ENCODE assay signal across 30 cellular contexts in the genomic region with DNA sequence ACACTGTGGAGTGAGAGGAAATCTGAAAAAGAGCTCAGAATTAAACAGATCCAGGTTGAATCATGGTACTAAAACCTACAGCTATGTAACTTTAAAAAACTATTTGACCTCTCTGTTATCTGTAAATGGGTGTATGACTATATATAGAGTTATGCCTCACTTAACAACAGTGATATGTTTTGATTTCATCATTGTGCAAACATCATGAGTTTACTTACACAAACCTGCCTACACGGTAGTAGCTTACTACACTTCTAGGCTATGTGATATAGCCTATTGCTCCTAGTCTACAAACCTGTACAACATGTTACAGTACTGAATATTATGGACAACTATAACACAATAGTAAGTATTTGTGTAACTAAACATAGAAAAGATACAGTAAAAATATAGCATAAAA.
"Had no signal": no experiment of that assay in that cellular context is flagged by ENCODE, and none has a peak within 500 bp of the region (broad histone marks: within the 10 kb centered on the region; RNA-seq: fewer than 3 reads in every experiment).

No MANE protein-coding gene starts in this region.

- H3K4me1 ChIP-seq: gastroesophageal sphincter, lower lobe of right lung, parathyroid adenoma, psoas muscle, sigmoid colon, thyroid gland, upper lobe of left lung, vagina had no signal

- H3K4me3 ChIP-seq: gastroesophageal sphincter, lower lobe of right lung, mucosa of descending colon, psoas muscle, sigmoid colon, smooth muscle cell, stomach, thyroid gland, upper lobe of left lung, vagina had no signal

- H3K79me2 ChIP-seq: parathyroid adenoma had no signal

- H3K27me3 ChIP-seq: gastroesophageal sphincter, neutrophil, sigmoid colon, stomach, thyroid gland, upper lobe of left lung, vagina had no signal

- H3K4me2 ChIP-seq: smooth muscle cell had no signal

- H3K27ac Mint-ChIP-seq: activated CD4-positive, alpha-beta T cell treated with anti-CD3 and anti-CD28 coated beads for 36 hours; activated naive CD4-positive, alpha-beta T cell treated with anti-CD3 and anti-CD28 coated beads, Interleukin-2, amount 50 U/mL, for 72 hours; activated T-cell treated with anti-CD3 and anti-CD28 coated beads, Interleukin-2, amount 50 U/mL, for 72 hours; brain; endodermal cell; nephron; stimulated activated memory B cell treated with anti-CD40 and anti-IgM and Interleukin-4, amounts not matched to agents 10 μg/mL and 1 μg/mL and 100 μg/mL, for 72 hours had no signal

- ATAC-seq: activated CD4-positive, alpha-beta T cell treated with anti-CD3 and anti-CD28 coated beads for 36 hours; activated naive CD4-positive, alpha-beta T cell treated with anti-CD3 and anti-CD28 coated beads, Interleukin-2, amount 50 U/mL, for 72 hours; activated T-cell treated with anti-CD3 and anti-CD28 coated beads, Interleukin-2, amount 50 U/mL, for 72 hours; gastroesophageal sphincter; left lobe of liver; lower lobe of right lung; mucosa of descending colon; psoas muscle; stimulated activated memory B cell treated with anti-CD40 and anti-IgM and Interleukin-4, amounts not matched to agents 10 μg/mL and 1 μg/mL and 100 μg/mL, for 72 hours had no signal

- H3K36me3 ChIP-seq: gastroesophageal sphincter, lower lobe of right lung, neutrophil, sigmoid colon, stomach, thyroid gland, upper lobe of left lung, vagina had no signal

- H3K4me3 Mint-ChIP-seq: activated CD4-positive, alpha-beta T cell treated with anti-CD3 and anti-CD28 coated beads for 36 hours; activated T-cell treated with anti-CD3 and anti-CD28 coated beads, Interleukin-2, amount 50 U/mL, for 72 hours; brain; endodermal cell; nephron; stimulated activated memory B cell treated with anti-CD40 and anti-IgM and Interleukin-4, amounts not matched to agents 10 μg/mL and 1 μg/mL and 100 μg/mL, for 72 hours had no signal

- H3K4me1 Mint-ChIP-seq: activated CD4-positive, alpha-beta T cell treated with anti-CD3 and anti-CD28 coated beads for 36 hours; brain; endodermal cell; nephron; stimulated activated memory B cell treated with anti-CD40 and anti-IgM and Interleukin-4, amounts not matched to agents 10 μg/mL and 1 μg/mL and 100 μg/mL, for 72 hours had no signal

- DNase-seq: activated CD4-positive, alpha-beta T cell treated with anti-CD3 and anti-CD28 coated beads for 36 hours; activated CD4-positive, CD25-positive, alpha-beta regulatory T cell; activated naive CD4-positive, alpha-beta T cell; activated T-cell treated with anti-CD3 and anti-CD28 coated beads for 4 hours; activated T-cell treated with anti-CD3 and anti-CD28 coated beads, Interleukin-2, amount 50 U/mL, for 72 hours; anterior cingulate cortex; cortex of kidney; endodermal cell; hippocampal formation; lower lobe of right lung; mucosa of descending colon; psoas muscle; sigmoid colon; stimulated activated CD4-positive, alpha-beta T cell treated with anti-CD3 and anti-CD28 coated beads, Interleukin-1b, Interleukin-23, amount 100 ng/mL, for 48 hours; stimulated activated CD4-positive, alpha-beta T cell treated with anti-CD3 and anti-CD28 coated beads, Interleukin-4, amount 100 ng/mL, for 4 hours; stimulated activated CD8-positive, alpha-beta memory T cell treated with anti-CD3 and anti-CD28 coated beads, Interleukin-4, amount 100 ng/mL, for 48 hours; stomach; T-helper 1 cell; thyroid gland; upper lobe of left lung had no signal

- H3K9me3 ChIP-seq: gastroesophageal sphincter, lower lobe of right lung, neutrophil, psoas muscle, sigmoid colon, stomach, thyroid gland, upper lobe of left lung, vagina had no signal

- H2AFZ ChIP-seq: parathyroid adenoma had no signal

- H3K9me3 Mint-ChIP-seq: brain; endodermal cell; nephron; stimulated activated memory B cell treated with anti-CD40 and anti-IgM and Interleukin-4, amounts not matched to agents 10 μg/mL and 1 μg/mL and 100 μg/mL, for 72 hours had no signal

- H3K36me3 Mint-ChIP-seq: activated naive CD4-positive, alpha-beta T cell treated with anti-CD3 and anti-CD28 coated beads, Interleukin-2, amount 50 U/mL, for 72 hours; brain; stimulated activated memory B cell treated with anti-CD40 and anti-IgM and Interleukin-4, amounts not matched to agents 10 μg/mL and 1 μg/mL and 100 μg/mL, for 72 hours had no signal

- H3K9ac ChIP-seq: parathyroid adenoma had no signal

- H3K27ac ChIP-seq: gastroesophageal sphincter, lower lobe of right lung, neutrophil, parathyroid adenoma, psoas muscle, sigmoid colon, stomach, thyroid gland, upper lobe of left lung, vagina had no signal

- H3K27me3 Mint-ChIP-seq: activated CD4-positive, alpha-beta T cell treated with anti-CD3 and anti-CD28 coated beads for 36 hours; brain; stimulated activated memory B cell treated with anti-CD40 and anti-IgM and Interleukin-4, amounts not matched to agents 10 μg/mL and 1 μg/mL and 100 μg/mL, for 72 hours had no signal
